1 cellular context compared by ENCODE assay signal in genomic region chr20:32681175-32682084, GRCh38.
TF ChIP-seq lines count a peak whose summit lies in the region.

No MANE protein-coding gene starts in this region.

TF ChIP-seq in HepG2, 621 proteins besides CTCF, POLR2A, EP300 and RAD21 (continued from another document and continues in another):
- TF ChIP-seq MAF1 (CRISPR knock-in tag; IDR thresholded peaks at IDR 0.05; ENCODE audit: borderline replicate concordance), result no peak
- peak; percentile 52 for TF ChIP-seq MAX (IDR thresholded peaks at IDR 0.05)
- peak; percentile 66; the same call in 1 of the 2 replicates for TF ChIP-seq ZNF354B (CRISPR knock-in tag; IDR thresholded peaks at IDR 0.05)
- TF ChIP-seq HOXA3 (CRISPR knock-in tag; IDR thresholded peaks at IDR 0.05), result 0 out of 2 replicates have a peak, but pooled peaks have one; percentile 50
- no peak for TF ChIP-seq SIN3A (IDR thresholded peaks at IDR 0.05; ENCODE audit: borderline replicate concordance, low read depth, low read length)
- 0 out of 2 replicates have a peak, but pooled peaks have one; percentile 41 for TF ChIP-seq HDAC1 (CRISPR knock-in tag; IDR thresholded peaks at IDR 0.05)
- TF ChIP-seq, protein P1, sequence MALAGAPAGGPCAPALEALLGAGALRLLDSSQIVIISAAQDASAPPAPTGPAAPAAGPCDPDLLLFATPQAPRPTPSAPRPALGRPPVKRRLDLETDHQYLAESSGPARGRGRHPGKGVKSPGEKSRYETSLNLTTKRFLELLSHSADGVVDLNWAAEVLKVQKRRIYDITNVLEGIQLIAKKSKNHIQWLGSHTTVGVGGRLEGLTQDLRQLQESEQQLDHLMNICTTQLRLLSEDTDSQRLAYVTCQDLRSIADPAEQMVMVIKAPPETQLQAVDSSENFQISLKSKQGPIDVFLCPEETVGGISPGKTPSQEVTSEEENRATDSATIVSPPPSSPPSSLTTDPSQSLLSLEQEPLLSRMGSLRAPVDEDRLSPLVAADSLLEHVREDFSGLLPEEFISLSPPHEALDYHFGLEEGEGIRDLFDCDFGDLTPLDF (CRISPR knock-in tag; IDR thresholded peaks at IDR 0.05), result no peak
- peak; percentile 65; the same call in 1 of the 2 replicates for TF ChIP-seq NFKB2 (CRISPR knock-in tag; IDR thresholded peaks at IDR 0.05; ENCODE audit: borderline replicate concordance)
- no peak for TF ChIP-seq NFRKB (IDR thresholded peaks at IDR 0.05)
- TF ChIP-seq IKZF4 (CRISPR knock-in tag; IDR thresholded peaks at IDR 0.05; ENCODE audit: borderline replicate concordance, low read depth, not compliant biosample characterization), result no peak
- TF ChIP-seq PAF1 (CRISPR knock-in tag; IDR thresholded peaks at IDR 0.05), result no peak
- TF ChIP-seq, protein P2, sequence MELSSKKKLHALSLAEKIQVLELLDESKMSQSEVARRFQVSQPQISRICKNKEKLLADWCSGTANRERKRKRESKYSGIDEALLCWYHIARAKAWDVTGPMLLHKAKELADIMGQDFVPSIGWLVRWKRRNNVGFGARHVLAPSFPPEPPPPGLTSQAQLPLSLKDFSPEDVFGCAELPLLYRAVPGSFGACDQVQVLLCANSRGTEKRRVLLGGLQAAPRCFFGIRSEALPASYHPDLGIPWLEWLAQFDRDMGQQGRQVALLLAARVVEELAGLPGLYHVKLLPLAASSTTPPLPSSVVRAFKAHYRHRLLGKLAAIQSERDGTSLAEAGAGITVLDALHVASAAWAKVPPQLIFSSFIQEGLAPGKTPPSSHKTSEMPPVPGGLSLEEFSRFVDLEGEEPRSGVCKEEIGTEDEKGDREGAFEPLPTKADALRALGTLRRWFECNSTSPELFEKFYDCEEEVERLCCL (CRISPR knock-in tag; IDR thresholded peaks at IDR 0.05; ENCODE audit: borderline replicate concordance), result no peak
- TF ChIP-seq ZNF235 (CRISPR knock-in tag; IDR thresholded peaks at IDR 0.05; ENCODE audit: borderline replicate concordance), result peak; percentile 53; the same call in 1 of the 2 replicates
- TF ChIP-seq, protein P3, sequence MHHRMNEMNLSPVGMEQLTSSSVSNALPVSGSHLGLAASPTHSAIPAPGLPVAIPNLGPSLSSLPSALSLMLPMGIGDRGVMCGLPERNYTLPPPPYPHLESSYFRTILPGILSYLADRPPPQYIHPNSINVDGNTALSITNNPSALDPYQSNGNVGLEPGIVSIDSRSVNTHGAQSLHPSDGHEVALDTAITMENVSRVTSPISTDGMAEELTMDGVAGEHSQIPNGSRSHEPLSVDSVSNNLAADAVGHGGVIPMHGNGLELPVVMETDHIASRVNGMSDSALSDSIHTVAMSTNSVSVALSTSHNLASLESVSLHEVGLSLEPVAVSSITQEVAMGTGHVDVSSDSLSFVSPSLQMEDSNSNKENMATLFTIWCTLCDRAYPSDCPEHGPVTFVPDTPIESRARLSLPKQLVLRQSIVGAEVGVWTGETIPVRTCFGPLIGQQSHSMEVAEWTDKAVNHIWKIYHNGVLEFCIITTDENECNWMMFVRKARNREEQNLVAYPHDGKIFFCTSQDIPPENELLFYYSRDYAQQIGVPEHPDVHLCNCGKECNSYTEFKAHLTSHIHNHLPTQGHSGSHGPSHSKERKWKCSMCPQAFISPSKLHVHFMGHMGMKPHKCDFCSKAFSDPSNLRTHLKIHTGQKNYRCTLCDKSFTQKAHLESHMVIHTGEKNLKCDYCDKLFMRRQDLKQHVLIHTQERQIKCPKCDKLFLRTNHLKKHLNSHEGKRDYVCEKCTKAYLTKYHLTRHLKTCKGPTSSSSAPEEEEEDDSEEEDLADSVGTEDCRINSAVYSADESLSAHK (CRISPR knock-in tag; IDR thresholded peaks at IDR 0.05; ENCODE audit: borderline replicate concordance), result no peak
- no peak for TF ChIP-seq ZNF407 (CRISPR knock-in tag; IDR thresholded peaks at IDR 0.05; ENCODE audit: not compliant biosample characterization)
- no peak; the same call in 1 of the 2 replicates for TF ChIP-seq ZNF773 (CRISPR knock-in tag; IDR thresholded peaks at IDR 0.05; ENCODE audit: borderline replicate concordance)
- TF ChIP-seq THAP8 (CRISPR knock-in tag; IDR thresholded peaks at IDR 0.05; ENCODE audit: borderline replicate concordance), result no peak
- TF ChIP-seq, protein P4, sequence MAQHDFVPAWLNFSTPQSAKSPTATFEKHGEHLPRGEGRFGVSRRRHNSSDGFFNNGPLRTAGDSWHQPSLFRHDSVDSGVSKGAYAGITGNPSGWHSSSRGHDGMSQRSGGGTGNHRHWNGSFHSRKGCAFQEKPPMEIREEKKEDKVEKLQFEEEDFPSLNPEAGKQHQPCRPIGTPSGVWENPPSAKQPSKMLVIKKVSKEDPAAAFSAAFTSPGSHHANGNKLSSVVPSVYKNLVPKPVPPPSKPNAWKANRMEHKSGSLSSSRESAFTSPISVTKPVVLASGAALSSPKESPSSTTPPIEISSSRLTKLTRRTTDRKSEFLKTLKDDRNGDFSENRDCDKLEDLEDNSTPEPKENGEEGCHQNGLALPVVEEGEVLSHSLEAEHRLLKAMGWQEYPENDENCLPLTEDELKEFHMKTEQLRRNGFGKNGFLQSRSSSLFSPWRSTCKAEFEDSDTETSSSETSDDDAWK (CRISPR knock-in tag; IDR thresholded peaks at IDR 0.05), result no peak
- TF ChIP-seq ZNF318 (CRISPR knock-in tag; IDR thresholded peaks at IDR 0.05), result no peak
- TF ChIP-seq RFX3 (CRISPR knock-in tag; IDR thresholded peaks at IDR 0.05), result no peak
- TF ChIP-seq, protein P5, sequence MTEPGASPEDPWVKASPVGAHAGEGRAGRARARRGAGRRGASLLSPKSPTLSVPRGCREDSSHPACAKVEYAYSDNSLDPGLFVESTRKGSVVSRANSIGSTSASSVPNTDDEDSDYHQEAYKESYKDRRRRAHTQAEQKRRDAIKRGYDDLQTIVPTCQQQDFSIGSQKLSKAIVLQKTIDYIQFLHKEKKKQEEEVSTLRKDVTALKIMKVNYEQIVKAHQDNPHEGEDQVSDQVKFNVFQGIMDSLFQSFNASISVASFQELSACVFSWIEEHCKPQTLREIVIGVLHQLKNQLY (CRISPR knock-in tag; IDR thresholded peaks at IDR 0.05), result 0 out of 2 replicates have a peak, but pooled peaks have one; percentile 11
- TF ChIP-seq SP1 (IDR thresholded peaks at IDR 0.05), result no peak
- TF ChIP-seq SP1 (CRISPR knock-in tag; IDR thresholded peaks at IDR 0.05), result 0 out of 2 replicates have a peak, but pooled peaks have one; percentile 23
- TF ChIP-seq ZNF83 (CRISPR knock-in tag; IDR thresholded peaks at IDR 0.05; ENCODE audit: borderline replicate concordance), result no peak
- no peak for TF ChIP-seq ZNF230 (CRISPR knock-in tag; IDR thresholded peaks at IDR 0.05)
- TF ChIP-seq SNAPC2 (CRISPR knock-in tag; IDR thresholded peaks at IDR 0.05), result no peak
